Comparison of ENCODE assay signal across 8 cellular contexts in the genomic region with DNA sequence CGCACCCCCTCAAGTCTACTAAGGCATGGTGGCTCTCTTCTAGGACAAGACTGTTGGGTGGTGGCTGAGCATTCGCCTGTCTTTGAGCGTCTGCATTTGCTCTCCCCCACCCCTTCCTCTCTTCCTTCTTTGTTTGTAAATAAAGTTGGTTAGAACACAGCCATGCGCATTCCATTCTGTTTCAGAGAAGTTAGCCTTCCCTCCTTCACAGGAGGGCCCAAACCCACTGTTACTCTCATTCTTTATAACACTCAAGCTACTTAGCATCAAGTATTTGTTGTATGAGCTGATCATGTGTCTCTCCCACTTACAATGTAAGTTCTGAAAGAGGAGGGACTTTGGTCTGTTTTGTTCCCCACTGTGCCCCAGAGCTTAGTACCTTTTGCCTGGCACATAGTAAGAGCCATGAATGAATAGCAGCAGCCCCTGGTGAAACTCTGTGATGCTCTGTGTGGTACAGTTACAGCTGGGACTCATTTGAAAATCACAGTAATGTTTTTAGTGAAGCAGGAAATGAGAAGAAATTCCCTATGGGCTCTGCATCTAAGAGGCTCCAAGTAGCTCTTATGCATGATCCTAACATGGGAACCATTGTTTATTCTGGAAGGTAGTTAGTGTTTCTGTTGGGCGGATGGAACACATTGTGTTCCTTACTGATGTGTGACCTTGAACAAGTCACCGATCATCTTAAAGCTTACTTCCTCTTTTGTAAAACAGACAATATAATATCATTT. TPM values are rescaled to one million over a fixed set of nuclear protein-coding genes. Genes with fewer than 3 reads are reported as not detected.
DNase-seq lines count a peak whose midpoint lies in the region; ATAC-seq and TF ChIP-seq lines count a peak whose summit lies in the region.

No MANE protein-coding gene starts in this region.

- no peak for TF ChIP-seq POLR2A in IMR-90 (IDR thresholded peaks at IDR 0.05; ENCODE audit: low read depth, low read length)
- TF ChIP-seq POLR2A in transverse colon (IDR thresholded peaks at IDR 0.05): no peak

- peaks cover 45% of the 10 kb centered on the region for H4K20me1 ChIP-seq in IMR-90 (ENCODE audit: insufficient read depth, low read length)

- H3K9me3 ChIP-seq in IMR-90 (ENCODE audit: control insufficient read depth, insufficient read depth, low read length) (no peaks in the 10 kb centered on the region), transverse colon (no peaks in the 10 kb centered on the region), trophoblast cell (ENCODE audit: insufficient read depth, low read depth, low read length) (no peaks in the 10 kb centered on the region)

- no peaks in the 10 kb centered on the region for H3K79me2 ChIP-seq in trophoblast cell (ENCODE audit: control insufficient read depth, insufficient read depth, low read length, poor library complexity)

- whole genome bisulfite sequencing in IMR-90 (ENCODE audit: extremely low coverage in 2 of 2, insufficient read length in 1 of 2), 2 experiments: no CpG with 5 or more reads among the region's 6 CpGs
- 13 to 59% methylated on average over 3 to 6 of the region's 6 CpGs for WGBS in transverse colon (ENCODE audit: low coverage in 1 of 2), 2 donors
- no CpG with 5 or more reads among the region's 6 CpGs for WGBS in trophoblast cell (ENCODE audit: extremely low coverage, insufficient coverage, insufficient read length)

- intact Hi-C loops in IMR-90 (cut with micrococcal nuclease) (no loop called here), transverse colon (cut with DNase I; ENCODE audit: low total_unique reads) (no loop called here)

- no peak for TF ChIP-seq RAD21 in IMR-90 (IDR thresholded peaks at IDR 0.05; ENCODE audit: low read length)

- dilution Hi-C loops in IMR-90 (cut with HindIII; ENCODE audit: low sequenced_read_pairs, unreplicated experiment): no loop called here

- no peak overlapping the region for H3K9ac ChIP-seq in IMR-90 (ENCODE audit: low read depth, low read length)
- no peak overlapping the region for H3K9ac ChIP-seq in trophoblast cell (ENCODE audit: low read length)

- no peaks in the 10 kb centered on the region for H3K27me3 ChIP-seq in IMR-90 (ENCODE audit: control insufficient read depth, insufficient read depth, low read length)
- H3K27me3 ChIP-seq in transverse colon: no peaks in the 10 kb centered on the region
- no peaks in the 10 kb centered on the region for H3K27me3 ChIP-seq in trophoblast cell (ENCODE audit: insufficient read depth, low read length)

- H3K79me1 ChIP-seq in IMR-90 (ENCODE audit: low read depth in 1 of 2, low read length in 2 of 2) (peaks cover 37 to 70% of the 10 kb centered on the region in 2 experiments), trophoblast cell (ENCODE audit: low read length) (no peaks in the 10 kb centered on the region)

- H4K8ac ChIP-seq in IMR-90 (ENCODE audit: low read depth in 2 of 2, low read length in 2 of 2) (peak overlapping the region in 1 of 2 experiments; percentile 61; a peak in 2 of 4 replicates), trophoblast cell (ENCODE audit: low read depth, low read length) (no peak overlapping the region)

- TF ChIP-seq CTCF in IMR-90 (conservative IDR thresholded peaks at IDR 0.05; ENCODE audit: low read depth, low read length) (no peak), fibroblast of mammary gland (conservative IDR thresholded peaks at IDR 0.05; ENCODE audit: control insufficient read depth, insufficient read depth, low read depth, low read length) (no peak), transverse colon (IDR thresholded peaks at IDR 0.05) (no peak)

- H3K4me3 ChIP-seq in IMR-90 (ENCODE audit: insufficient read depth, low read depth, low read length) (no peak overlapping the region), fibroblast of mammary gland (ENCODE audit: control insufficient read depth, low read depth, low read length) (no peak overlapping the region), transverse colon (no peak overlapping the region), trophoblast cell (ENCODE audit: low read depth, low read length) (no peak overlapping the region)

- POLR2A ChIA-PET in IMR-90 (lab: Charles Lee; ENCODE audit: unreplicated experiment): no interaction called here

- H3K18ac ChIP-seq in IMR-90 (ENCODE audit: low read depth, low read length) (no peak overlapping the region), trophoblast cell (ENCODE audit: low read length) (no peak overlapping the region)

- H3K4ac ChIP-seq in IMR-90 (ENCODE audit: low read depth, low read length) (peak overlapping the region; percentile 64), trophoblast cell (ENCODE audit: low read depth, low read length) (no peak overlapping the region)

- DNase-seq in CD1c-positive myeloid dendritic cell (ENCODE audit: extremely low spot score) (peak; percentile 7), IMR-90 (no peak), fibroblast of mammary gland (ENCODE audit: low read depth) (peak; percentile 91), transverse colon (no peak), NCI-H2107 treated with DMSO at 0.1 percent for 48 hours (lab: John Stamatoyannopoulos, UW; ENCODE audit: unreplicated experiment) (no peak), NCI-H524 (lab: John Stamatoyannopoulos, UW) (no peak), trophoblast cell (no peak)

- H3K23ac ChIP-seq in IMR-90 (ENCODE audit: low read depth, low read length) (peak overlapping the region; percentile 35; the same call in 1 of the 2 replicates), trophoblast cell (ENCODE audit: low read length) (no peak overlapping the region)

- H4K91ac ChIP-seq in IMR-90 (ENCODE audit: insufficient read depth, low read depth, low read length): peak overlapping the region; percentile 22; the same call in 1 of the 2 replicates
- no peak overlapping the region for H4K91ac ChIP-seq in trophoblast cell (ENCODE audit: low read depth, low read length)

- H2AK9ac ChIP-seq in IMR-90 (replicated peaks; ENCODE audit: low read depth, low read length, poor library complexity): no peak overlapping the region

- peaks cover 27% of the 10 kb centered on the region for H3K4me1 ChIP-seq in IMR-90 (ENCODE audit: control insufficient read depth, insufficient read depth, low read length)
- peaks cover 5 to 54% (median 14%) of the 10 kb centered on the region in 4 donors for H3K4me1 ChIP-seq in transverse colon
- H3K4me1 ChIP-seq in trophoblast cell (ENCODE audit: control insufficient read depth in 1 of 2, insufficient read depth in 2 of 2, low read length in 2 of 2): no peaks in the 10 kb centered on the region

- no peak overlapping the region for H2BK12ac ChIP-seq in trophoblast cell (ENCODE audit: low read length)

- peaks cover 30% of the 10 kb centered on the region for H3K9me1 ChIP-seq in IMR-90 (ENCODE audit: insufficient read depth, low read length)

- H4K12ac ChIP-seq in trophoblast cell (ENCODE audit: low read depth, low read length): no peak overlapping the region

- 0 out of 3 replicates have a peak overlapping the region, but pooled peaks have one; percentile 9 for H2BK15ac ChIP-seq in IMR-90 (ENCODE audit: low read depth, low read length)

- peaks cover 8% of the 10 kb centered on the region; the same call in 1 of the 2 replicates for H3K36me3 ChIP-seq in IMR-90 (ENCODE audit: control insufficient read depth, insufficient read depth, low read length)
- H3K36me3 ChIP-seq in transverse colon: no peaks in the 10 kb centered on the region
- H3K36me3 ChIP-seq in trophoblast cell (ENCODE audit: control insufficient read depth in 1 of 2, insufficient read depth in 2 of 2, low read length in 2 of 2): no peaks in the 10 kb centered on the region

- peak overlapping the region; percentile 0 for H2BK5ac ChIP-seq in IMR-90 (ENCODE audit: low read depth, low read length, poor library complexity, severe bottlenecking)
- H2BK5ac ChIP-seq in trophoblast cell (ENCODE audit: low read depth, low read length, poor library complexity): no peak overlapping the region

- peak overlapping the region; percentile 20; the same call in 1 of the 2 replicates for H2BK20ac ChIP-seq in IMR-90 (ENCODE audit: low read depth, low read length)

- H2AK5ac ChIP-seq in IMR-90 (ENCODE audit: low read depth, low read length) (peak overlapping the region; percentile 89; the same call in 1 of the 2 replicates), trophoblast cell (ENCODE audit: low read length) (no peak overlapping the region)

- peak overlapping the region; percentile 22; the same call in 1 of the 2 replicates for H3K56ac ChIP-seq in IMR-90 (ENCODE audit: extremely low read depth, insufficient read depth, low read length)

- H3K14ac ChIP-seq in IMR-90 (replicated peaks; ENCODE audit: low read depth, low read length) (peak overlapping the region; percentile 69), trophoblast cell (ENCODE audit: low read length) (no peak overlapping the region)

- no TSS peak for BruUV-seq in IMR-90 (replicated peaks; lab: Mats Ljungman, UMichigan)

- CTCF ChIA-PET in IMR-90 (lab: Yijun Ruan, JAX): interaction anchor here (1.0 to 1.4 kb wide), 2 partner anchors 16 to 33 kb away, joined by 3 to 4 read pairs; no protein-coding TSS in a partner anchor

- H2AFZ ChIP-seq in IMR-90 (replicated peaks; ENCODE audit: low read length, poor library complexity) (peak overlapping the region; percentile 12), trophoblast cell (ENCODE audit: insufficient read depth, low read length, poor library complexity) (no peak overlapping the region)

- H3K27ac ChIP-seq in IMR-90 (ENCODE audit: insufficient read depth, low read length): peak overlapping the region; percentile 42; the same call in 1 of the 2 replicates
- peak overlapping the region; percentile 2 to 29 (median 20) for H3K27ac ChIP-seq in transverse colon
- H3K27ac ChIP-seq in trophoblast cell (ENCODE audit: low read depth, low read length): no peak overlapping the region

- H3K4me2 ChIP-seq in IMR-90 (ENCODE audit: low read depth, low read length) (no peak overlapping the region), trophoblast cell (ENCODE audit: low read length) (no peak overlapping the region)

- no peak for TF ChIP-seq EP300 in transverse colon (IDR thresholded peaks at IDR 0.05; ENCODE audit: low read depth)

- in situ Hi-C loops in IMR-90 (cut with MboI; ENCODE audit: low sequenced_read_pairs) (no loop called here), transverse colon (cut with MboI; ENCODE audit: low pct_ligation_motif_present in 1 of 4, low pct_unique_long_range_greater_than_20kb in 1 of 4, low sequenced_read_pairs in 3 of 4) (no loop called here)

- ATAC-seq in GM21390 (IDR thresholded peaks at IDR 0.05; ENCODE audit: unreplicated experiment) (peak; percentile 60), IMR-90 (ENCODE audit: low read depth) (peak; percentile 38)

- peak overlapping the region; percentile 53 for H2BK120ac ChIP-seq in IMR-90 (ENCODE audit: low read depth, low read length)
- no peak overlapping the region for H2BK120ac ChIP-seq in trophoblast cell (ENCODE audit: insufficient read depth, low read length, poor library complexity)

- H4K5ac ChIP-seq in IMR-90 (ENCODE audit: low read depth, low read length): no peak overlapping the region

TF ChIP-seq in IMR-90, 13 proteins besides CTCF, POLR2A, EP300 and RAD21 (continues in another document):
- TF ChIP-seq RCOR1 (IDR thresholded peaks at IDR 0.05; ENCODE audit: insufficient replicate concordance, low read length) (no peak), CEBPB (IDR thresholded peaks at IDR 0.05; ENCODE audit: low read depth, low read length) (no peak)

RNA-seq across cellular contexts. Expression of a gene that starts 7.7 kb away (rescaled TPM):
- total RNA-seq in IMR-90 (2012; rRNA removed): 47.8 and 59.9 TPM in 2 replicates
- 20.2 and 22.9 TPM in 2 replicates for polyA plus RNA-seq in IMR-90 (2012; rRNA removed)
- polyA plus RNA-seq in IMR-90 (2012; cell fraction: cytosol; rRNA removed): 16.0 and 23.2 TPM in 2 replicates
- polyA plus RNA-seq in IMR-90 (2012; cell fraction: nucleus; rRNA removed; ENCODE audit: low replicate concordance): 7.9 and 19.2 TPM in 2 replicates
- total RNA-seq in transverse colon: 10 to 100 TPM; 23.6 to 67.6 (median 55.2) TPM
- 12.7 and 13.0 TPM in 2 replicates for polyA plus RNA-seq in trophoblast cell (2013)

Comparison
In these comparisons a context has a peak if more than half of its experiments do, and no peak if none do; other contexts are left out.
1. DNase-seq: peak in CD1c-positive myeloid dendritic cell (single experiment) and fibroblast of mammary gland (single experiment); none in IMR-90 (single experiment), transverse colon (single experiment), NCI-H2107 treated with DMSO at 0.1 percent for 48 hours (single experiment), NCI-H524 (0 of 2) and trophoblast cell (0 of 2).